In genomic region chr17:56028837-56029236, GRCh38 we compare ENCODE assay signal across 24 cellular contexts.
A peak's percentile ranks its signal among the peaks of the same experiment; 100 is the strongest.
DNase-seq lines count a peak whose midpoint lies in the region; ATAC-seq, FAIRE-seq and TF ChIP-seq lines count a peak whose summit lies in the region.
"Had no signal": no experiment of that assay in that cellular context is flagged by ENCODE, and none has a peak within 500 bp of the region (broad histone marks: within the 10 kb centered on the region; RNA-seq: fewer than 3 reads in every experiment).

No MANE protein-coding gene starts in this region.

- TF ChIP-seq POLR2A in HepG2 (IDR thresholded peaks at IDR 0.05; ENCODE audit: insufficient read depth in 1 of 2, low read depth in 2 of 2, low read length in 2 of 2): no peak
- TF ChIP-seq POLR2A in esophagus muscularis mucosa (IDR thresholded peaks at IDR 0.05; ENCODE audit: low read depth): no peak
- TF ChIP-seq POLR2A in right lobe of liver (IDR thresholded peaks at IDR 0.05): no peak

- H3K36me3 Mint-ChIP-seq in activated T-helper 1 cell treated with anti-CD3 and anti-CD28 coated beads, Interleukin-12 subunit alpha, Interleukin-12 subunit beta, Interleukin-2, Interleukin-4 antibody, amounts not matched to agents 30 ng/mL and 10 ng/mL and 1 ng/mL, durations not matched to agents 14 hours and 24 hours and 36 hours (ENCODE audit: low read depth): no peaks in the 10 kb centered on the region
- H3K36me3 Mint-ChIP-seq: CD8-positive, alpha-beta T cell had no signal

- ATAC-seq in HepG2 (no peak), right lobe of liver (peak; percentile 67 to 97 (median 86))
- ATAC-seq: A549; CD8-positive, alpha-beta T cell had no signal

- TF ChIP-seq RAD21 in liver (IDR thresholded peaks at IDR 0.05) (no peak), HepG2 (CRISPR knock-in tag; IDR thresholded peaks at IDR 0.05) (no peak)

- DNase-seq in NCI-H82 (lab: John Stamatoyannopoulos, UW): peak; percentile 32
- no peak for DNase-seq in NCI-H82 treated with DMSO at 0.1 percent for 48 hours (lab: John Stamatoyannopoulos, UW; ENCODE audit: unreplicated experiment)
- DNase-seq in HepG2 (ENCODE audit: low spot score): no peak
- peak; percentile 42 for DNase-seq in esophagus muscularis mucosa (ENCODE audit: extremely low spot score)
- DNase-seq in right lobe of liver: peak in 2 of 3 donors; percentile 20 to 49
- DNase-seq in activated T-helper 1 cell treated with anti-CD3 and anti-CD28 coated beads, Interleukin-12 subunit alpha, Interleukin-12 subunit beta, Interleukin-2, Interleukin-4 antibody, amounts not matched to agents 30 ng/mL and 10 ng/mL and 1 ng/mL, durations not matched to agents 14 hours and 24 hours and 36 hours (ENCODE audit: low spot score): no peak
- DNase-seq in cortex of kidney (lab: John Stamatoyannopoulos, UW): no peak
- DNase-seq: AML-193; Caco-2; Calu3; CD4-positive, alpha-beta T cell; CD8-positive, alpha-beta T cell; DMS79 treated with DMSO at 0.1 percent for 48 hours; GF-D8 had no signal

- H3K9ac ChIP-seq in liver (ENCODE audit: low read depth in 1 of 2, low read length in 2 of 2) (no peak overlapping the region), HepG2 (ENCODE audit: insufficient read depth, low read depth, low read length) (no peak overlapping the region)
- H3K9ac ChIP-seq: BLaER1 treated with 17β-estradiol and CSF1 and Interleukin-3, amounts not matched to agents 10 nM and 100 nM had no signal

- H3K4me2 ChIP-seq in HepG2 (ENCODE audit: low read depth, low read length): no peak overlapping the region
- H3K4me2 ChIP-seq: A549; BLaER1 treated with 17β-estradiol and CSF1 and Interleukin-3, amounts not matched to agents 10 nM and 100 nM had no signal

- H3K36me3 ChIP-seq in liver (ENCODE audit: control insufficient read depth in 4 of 4, insufficient read depth in 3 of 4, low read depth in 1 of 4, low read length in 3 of 4) (no peaks in the 10 kb centered on the region), HepG2 (replicated peaks in 1 of 2; ENCODE audit: control insufficient read depth in 1 of 2, insufficient read depth in 2 of 2, low read length in 2 of 2) (no peaks in the 10 kb centered on the region), esophagus muscularis mucosa (no peaks in the 10 kb centered on the region), right lobe of liver (no peaks in the 10 kb centered on the region)
- H3K36me3 ChIP-seq: BLaER1 treated with 17β-estradiol and CSF1 and Interleukin-3, amounts not matched to agents 10 nM and 100 nM had no signal

- H3K9me3 ChIP-seq in liver (ENCODE audit: control insufficient read depth in 4 of 4, low read length in 3 of 4): no peaks in the 10 kb centered on the region
- no peaks in the 10 kb centered on the region for H3K9me3 ChIP-seq in HepG2 (ENCODE audit: low read length)
- H3K9me3 ChIP-seq in esophagus muscularis mucosa: no peaks in the 10 kb centered on the region
- H3K9me3 ChIP-seq in right lobe of liver: no peaks in the 10 kb centered on the region
- H3K9me3 ChIP-seq: A549; BLaER1 treated with 17β-estradiol and CSF1 and Interleukin-3, amounts not matched to agents 10 nM and 100 nM; Caco-2 had no signal

- H3K4me1 ChIP-seq in liver (ENCODE audit: control insufficient read depth in 4 of 4, insufficient read depth in 4 of 4, low read length in 3 of 4) (peaks cover 0 to 15% (median 7%) of the 10 kb centered on the region in 4 donors), HepG2 (ENCODE audit: insufficient read depth, low read length) (no peaks in the 10 kb centered on the region), esophagus muscularis mucosa (peaks cover 0 to 11% (median 3%) of the 10 kb centered on the region in 4 donors), right lobe of liver (no peaks in the 10 kb centered on the region)
- H3K4me1 ChIP-seq: A549, Caco-2 had no signal

- in situ Hi-C loops in HepG2 (cut with HindIII; ENCODE audit: extremely low pct_ligation_motif_present, low pct_unique_long_range_greater_than_20kb): no loop called here

- no peaks in the 10 kb centered on the region for H3K27me3 ChIP-seq in liver (ENCODE audit: control insufficient read depth in 4 of 4, insufficient read depth in 4 of 4, low read length in 3 of 4)
- 0 out of 5 replicates have a peak, but pooled peaks cover 0 to 3% of the 10 kb centered on the region in 2 experiments for H3K27me3 ChIP-seq in HepG2 (ENCODE audit: control insufficient read depth in 1 of 2, insufficient read depth in 2 of 2, low read length in 2 of 2)
- no peaks in the 10 kb centered on the region for H3K27me3 ChIP-seq in esophagus muscularis mucosa
- H3K27me3 ChIP-seq in right lobe of liver: no peaks in the 10 kb centered on the region
- H3K27me3 ChIP-seq: BLaER1 treated with 17β-estradiol and CSF1 and Interleukin-3, amounts not matched to agents 10 nM and 100 nM had no signal

- no peak overlapping the region for H2AFZ ChIP-seq in HepG2 (ENCODE audit: low read length)

- CTCF ChIA-PET in HepG2 (lab: Yijun Ruan, JAX; ENCODE audit: low intra/inter-chr PET ratio, low total read pairs): no interaction called here

- POLR2A ChIA-PET in HepG2 (lab: Yijun Ruan, JAX): no interaction called here

- no peak overlapping the region for H3K4me3 Mint-ChIP-seq in activated T-helper 1 cell treated with anti-CD3 and anti-CD28 coated beads, Interleukin-12 subunit alpha, Interleukin-12 subunit beta, Interleukin-2, Interleukin-4 antibody, amounts not matched to agents 30 ng/mL and 10 ng/mL and 1 ng/mL, durations not matched to agents 14 hours and 24 hours and 36 hours
- H3K4me3 Mint-ChIP-seq: B cell; CD4-positive, alpha-beta T cell; CD8-positive, alpha-beta T cell had no signal

- no peak overlapping the region for H3K27ac Mint-ChIP-seq in activated T-helper 1 cell treated with anti-CD3 and anti-CD28 coated beads, Interleukin-12 subunit alpha, Interleukin-12 subunit beta, Interleukin-2, Interleukin-4 antibody, amounts not matched to agents 30 ng/mL and 10 ng/mL and 1 ng/mL, durations not matched to agents 14 hours and 24 hours and 36 hours
- H3K27ac Mint-ChIP-seq: B cell; CD4-positive, alpha-beta T cell; CD8-positive, alpha-beta T cell had no signal

- intact Hi-C loops in HepG2 (cut with micrococcal nuclease; ENCODE audit: unreplicated experiment): no loop called here
- intact Hi-C loops in esophagus muscularis mucosa (cut with DNase I): no loop called here
- intact Hi-C loops in right lobe of liver (cut with DNase I): no loop called here
- intact Hi-C loops in activated T-helper 1 cell treated with anti-CD3 and anti-CD28 coated beads, Interleukin-12 subunit alpha, Interleukin-12 subunit beta, Interleukin-2, Interleukin-4 antibody, amounts not matched to agents 30 ng/mL and 10 ng/mL and 1 ng/mL, durations not matched to agents 14 hours and 24 hours and 36 hours (cut with micrococcal nuclease): loop anchor here (10.0 kb wide), 2 partner anchors 266 to 756 kb away; no protein-coding TSS in a partner anchor

- BruUV-seq in HepG2 (replicated peaks; lab: Mats Ljungman, UMichigan): no TSS peak

- H3K27me3 Mint-ChIP-seq in activated T-helper 1 cell treated with anti-CD3 and anti-CD28 coated beads, Interleukin-12 subunit alpha, Interleukin-12 subunit beta, Interleukin-2, Interleukin-4 antibody, amounts not matched to agents 30 ng/mL and 10 ng/mL and 1 ng/mL, durations not matched to agents 14 hours and 24 hours and 36 hours (ENCODE audit: insufficient read depth): peaks cover 3% of the 10 kb centered on the region
- H3K27me3 Mint-ChIP-seq: CD4-positive, alpha-beta T cell had no signal

- TF ChIP-seq CTCF in liver (IDR thresholded peaks at IDR 0.05; ENCODE audit: low read depth, low read length, missing input control): no peak
- no peak for TF ChIP-seq CTCF in HepG2 (CRISPR knock-in tag; IDR thresholded peaks at IDR 0.05)
- TF ChIP-seq CTCF in esophagus muscularis mucosa (IDR thresholded peaks at IDR 0.05): no peak
- TF ChIP-seq CTCF in right lobe of liver (IDR thresholded peaks at IDR 0.05): no peak

- H3K27ac ChIP-seq in liver (ENCODE audit: low read depth in 1 of 2, low read length in 2 of 2) (no peak overlapping the region), HepG2 (ENCODE audit: extremely low read length, insufficient read depth, low read length) (no peak overlapping the region), esophagus muscularis mucosa (replicated peaks in 1 of 4) (no peak overlapping the region), right lobe of liver (no peak overlapping the region)
- H3K27ac ChIP-seq: 22Rv1; A549; BLaER1 treated with 17β-estradiol and CSF1 and Interleukin-3, amounts not matched to agents 10 nM and 100 nM; C4-2B had no signal

- H3K4me1 Mint-ChIP-seq in activated T-helper 1 cell treated with anti-CD3 and anti-CD28 coated beads, Interleukin-12 subunit alpha, Interleukin-12 subunit beta, Interleukin-2, Interleukin-4 antibody, amounts not matched to agents 30 ng/mL and 10 ng/mL and 1 ng/mL, durations not matched to agents 14 hours and 24 hours and 36 hours (ENCODE audit: low read depth): peaks cover 14% of the 10 kb centered on the region
- H3K4me1 Mint-ChIP-seq: B cell had no signal

- WGBS in liver: 41% methylated on average over 3 of the region's 3 CpGs
- WGBS in HepG2 (ENCODE audit: low lambda C conversion rate): 3% methylated on average over 3 of the region's 3 CpGs
- WGBS in esophagus muscularis mucosa: 79% methylated on average over 3 of the region's 3 CpGs
- 25% methylated on average over 3 of the region's 3 CpGs for WGBS in right lobe of liver (ENCODE audit: insufficient coverage, low coverage, low lambda C conversion rate, missing lambda C conversion rate)

- H4K20me1 ChIP-seq in HepG2 (ENCODE audit: insufficient read depth, low read length): no peaks in the 10 kb centered on the region
- H4K20me1 ChIP-seq: BLaER1 treated with 17β-estradiol and CSF1 and Interleukin-3, amounts not matched to agents 10 nM and 100 nM had no signal

- TF ChIP-seq EP300 in HepG2 (IDR thresholded peaks at IDR 0.05; ENCODE audit: low read depth in 2 of 2, low read length in 2 of 2): no peak
- TF ChIP-seq EP300 in HepG2 (CRISPR knock-in tag; IDR thresholded peaks at IDR 0.05; ENCODE audit: borderline replicate concordance): no peak
- TF ChIP-seq EP300 in esophagus muscularis mucosa (IDR thresholded peaks at IDR 0.05): no peak

- H3K79me2 ChIP-seq in HepG2 (ENCODE audit: insufficient read depth, low read length): no peaks in the 10 kb centered on the region

- FAIRE-seq in HepG2 (lab: Jason Lieb, UNC): no peak
- FAIRE-seq: A549, D721Med, G401.6, GM12891, GM19239 had no signal

- peaks cover 3% of the 10 kb centered on the region for H3K9me3 Mint-ChIP-seq in activated T-helper 1 cell treated with anti-CD3 and anti-CD28 coated beads, Interleukin-12 subunit alpha, Interleukin-12 subunit beta, Interleukin-2, Interleukin-4 antibody, amounts not matched to agents 30 ng/mL and 10 ng/mL and 1 ng/mL, durations not matched to agents 14 hours and 24 hours and 36 hours
- H3K9me3 Mint-ChIP-seq: CD4-positive, alpha-beta T cell; CD8-positive, alpha-beta T cell had no signal

- no peak overlapping the region for H3K4me3 ChIP-seq in liver (ENCODE audit: low read depth in 1 of 3, low read length in 3 of 3)
- no peak overlapping the region for H3K4me3 ChIP-seq in HepG2 (replicated peaks in 1 of 3; ENCODE audit: insufficient read depth in 1 of 3, low read depth in 2 of 3, low read length in 3 of 3)
- no peak overlapping the region for H3K4me3 ChIP-seq in esophagus muscularis mucosa
- no peak overlapping the region for H3K4me3 ChIP-seq in right lobe of liver
- H3K4me3 ChIP-seq: A549; BLaER1 treated with 17β-estradiol and CSF1 and Interleukin-3, amounts not matched to agents 10 nM and 100 nM had no signal

TF ChIP-seq in liver, 16 proteins besides CTCF, POLR2A, EP300 and RAD21 (continues in another document):
- no peak for TF ChIP-seq JUND (IDR thresholded peaks at IDR 0.05)

Comparison
In these comparisons a context has a peak if more than half of its experiments do, and no peak if none do; other contexts are left out.
1. DNase-seq: peak in NCI-H82 (single experiment), esophagus muscularis mucosa (single experiment) and right lobe of liver (2 of 3); none in NCI-H82 treated with DMSO at 0.1 percent for 48 hours (single experiment), HepG2 (single experiment), activated T-helper 1 cell treated with anti-CD3 and anti-CD28 coated beads, Interleukin-12 subunit alpha, Interleukin-12 subunit beta, Interleukin-2, Interleukin-4 antibody, amounts not matched to agents 30 ng/mL and 10 ng/mL and 1 ng/mL, durations not matched to agents 14 hours and 24 hours and 36 hours (single experiment) and cortex of kidney (single experiment).